ENCODE assay signal across 12 cellular contexts in genomic region chr10:22690614-22691431, GRCh38. TPM values are rescaled to one million over a fixed set of nuclear protein-coding genes. Genes with fewer than 3 reads are reported as not detected.
DNase-seq lines count a peak whose midpoint lies in the region; ATAC-seq, FAIRE-seq and TF ChIP-seq lines count a peak whose summit lies in the region.
"Had no signal": no experiment of that assay in that cellular context is flagged by ENCODE, and none has a peak within 500 bp of the region (broad histone marks: within the 10 kb centered on the region; RNA-seq: fewer than 3 reads in every experiment).

No MANE protein-coding gene starts in this region.

- no peak overlapping the region for H3K9ac ChIP-seq in fibroblast of lung (ENCODE audit: insufficient read depth, low read length)

- peaks cover 38% of the 10 kb centered on the region for H3K79me2 ChIP-seq in fibroblast of lung (ENCODE audit: control insufficient read depth, insufficient read depth, low read length)

- CTCF ChIA-PET in A549 (lab: Yijun Ruan, JAX), result interaction anchor here (1.0 kb wide), 2 partner anchors 10 to 64 kb away, joined by 3 to 5 read pairs; no protein-coding TSS in a partner anchor

- H3K4me3 ChIP-seq in A549 (no peak overlapping the region), fibroblast of lung (replicated peaks in 1 of 4; ENCODE audit: control extremely low read depth in 1 of 4, insufficient read depth in 1 of 4, low read depth in 3 of 4, low read length in 4 of 4) (no peak overlapping the region)
- H3K4me3 ChIP-seq: cardiac muscle cell, uterus had no signal

- DNase-seq in A549 (ENCODE audit: low read depth in 1 of 2, low spot score in 1 of 2) (no peak), NOMO-1 (lab: John Stamatoyannopoulos, UW; ENCODE audit: unreplicated experiment in 2 of 2) (peak; percentile 33 to 61), fibroblast of lung (ENCODE audit: low read depth in 2 of 2) (peak; percentile 16 to 79), type B pancreatic cell (ENCODE audit: extremely low spot score, unreplicated experiment) (no peak), progenitor cell of endocrine pancreas (ENCODE audit: low spot score, unreplicated experiment) (no peak), NCI-H2107 treated with DMSO at 0.1 percent for 48 hours (lab: John Stamatoyannopoulos, UW; ENCODE audit: unreplicated experiment) (no peak)
- DNase-seq: DMS79, Karpas-422, uterus had no signal

- POLR2A ChIA-PET in A549 (lab: Yijun Ruan, JAX), result no interaction called here

- TF ChIP-seq EP300 in A549 (IDR thresholded peaks at IDR 0.05), result no peak

- H2AFZ ChIP-seq in fibroblast of lung (ENCODE audit: low read length), result no peak overlapping the region

- no peaks in the 10 kb centered on the region for H3K27me3 ChIP-seq in fibroblast of lung (ENCODE audit: control insufficient read depth, insufficient read depth, low read length)
- H3K27me3 ChIP-seq: cardiac muscle cell, uterus had no signal

- H3K9me3 Mint-ChIP-seq in type B pancreatic cell (peaks cover 5% of the 10 kb centered on the region), progenitor cell of endocrine pancreas (ENCODE audit: low read depth) (peaks cover 13% of the 10 kb centered on the region)

- no peaks in the 10 kb centered on the region for H3K9me3 ChIP-seq in A549
- H3K9me3 ChIP-seq in fibroblast of lung (ENCODE audit: control insufficient read depth, insufficient read depth, low read depth, low read length), result no peaks in the 10 kb centered on the region
- H3K9me3 ChIP-seq: uterus had no signal

- H3K4me2 ChIP-seq in A549, result peak overlapping the region; percentile 43
- no peak overlapping the region for H3K4me2 ChIP-seq in fibroblast of lung (ENCODE audit: extremely low read depth, insufficient read depth, low read length)

- peaks cover 19% of the 10 kb centered on the region for H3K4me1 ChIP-seq in A549
- peaks cover 7% of the 10 kb centered on the region for H3K4me1 ChIP-seq in fibroblast of lung (ENCODE audit: control insufficient read depth, extremely low read depth, insufficient read depth, low read length)

- no peak; a peak in 2 of 6 replicates for ATAC-seq in A549
- peak; percentile 36 for ATAC-seq in GM18909 (IDR thresholded peaks at IDR 0.05; ENCODE audit: poor library complexity, unreplicated experiment)
- no peak for ATAC-seq in GM19452 (IDR thresholded peaks at IDR 0.05; ENCODE audit: unreplicated experiment)

- H3K27ac ChIP-seq in A549 (peak overlapping the region in 1 of 2 experiments; percentile 53; a peak in 1 of 6 replicates), fibroblast of lung (ENCODE audit: insufficient read depth, low read length) (no peak overlapping the region)
- H3K27ac ChIP-seq: cardiac muscle cell, uterus had no signal

- TF ChIP-seq RAD21 in A549 (conservative IDR thresholded peaks at IDR 0.05 in 1 of 2, IDR thresholded peaks at IDR 0.05 in 1 of 2), result no peak

- H3K36me3 Mint-ChIP-seq in type B pancreatic cell (peaks cover 11% of the 10 kb centered on the region), progenitor cell of endocrine pancreas (ENCODE audit: insufficient read depth) (peaks cover 11% of the 10 kb centered on the region)

- H4K20me1 ChIP-seq in fibroblast of lung (ENCODE audit: control insufficient read depth, extremely low read depth, insufficient read depth, low read length), result no peaks in the 10 kb centered on the region

- H3K4me1 Mint-ChIP-seq in type B pancreatic cell (ENCODE audit: unreplicated experiment) (peaks cover 4% of the 10 kb centered on the region), progenitor cell of endocrine pancreas (ENCODE audit: low read depth) (peaks cover 2% of the 10 kb centered on the region)

- WGBS in A549 (ENCODE audit: missing lambda C conversion rate), result 60% methylated on average over 9 of the region's 9 CpGs

- H3K4me3 Mint-ChIP-seq in type B pancreatic cell (no peak overlapping the region), progenitor cell of endocrine pancreas (ENCODE audit: low read depth) (no peak overlapping the region)

- no peaks in the 10 kb centered on the region for H3K36me3 ChIP-seq in fibroblast of lung (ENCODE audit: control insufficient read depth, insufficient read depth, low read length)
- H3K36me3 ChIP-seq: cardiac muscle cell, uterus had no signal

- TF ChIP-seq CTCF in A549 (IDR thresholded peaks at IDR 0.05) (no peak), fibroblast of lung (conservative IDR thresholded peaks at IDR 0.05 in 1 of 2, IDR thresholded peaks at IDR 0.05 in 1 of 2; ENCODE audit: low read depth in 1 of 2, low read length in 2 of 2) (no peak), type B pancreatic cell (conservative IDR thresholded peaks at IDR 0.05) (no peak), progenitor cell of endocrine pancreas (IDR thresholded peaks at IDR 0.05; ENCODE audit: unreplicated experiment) (no peak)

- H3K27ac Mint-ChIP-seq in type B pancreatic cell (no peak overlapping the region), progenitor cell of endocrine pancreas (no peak overlapping the region)

- no peaks in the 10 kb centered on the region for H3K27me3 Mint-ChIP-seq in type B pancreatic cell
- H3K27me3 Mint-ChIP-seq in progenitor cell of endocrine pancreas, result no peaks in the 10 kb centered on the region

- TF ChIP-seq POLR2A in A549 (IDR thresholded peaks at IDR 0.05; ENCODE audit: low read length), result no peak

- no peak for FAIRE-seq in A549 (lab: Jason Lieb, UNC)

TF ChIP-seq in A549, 52 proteins besides CTCF, POLR2A, EP300 and RAD21:
- no peak for TF ChIP-seq RCOR1 (IDR thresholded peaks at IDR 0.05; ENCODE audit: low read depth, low read length)
- peak; percentile 91 to 94 for TF ChIP-seq CEBPB (IDR thresholded peaks at IDR 0.05)
- TF ChIP-seq, protein P1, sequence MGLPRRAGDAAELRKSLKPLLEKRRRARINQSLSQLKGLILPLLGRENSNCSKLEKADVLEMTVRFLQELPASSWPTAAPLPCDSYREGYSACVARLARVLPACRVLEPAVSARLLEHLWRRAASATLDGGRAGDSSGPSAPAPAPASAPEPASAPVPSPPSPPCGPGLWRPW (IDR thresholded peaks at IDR 0.05), result peak; percentile 76
- TF ChIP-seq SMC3 (IDR thresholded peaks at IDR 0.05), result no peak
- TF ChIP-seq, protein P2, sequence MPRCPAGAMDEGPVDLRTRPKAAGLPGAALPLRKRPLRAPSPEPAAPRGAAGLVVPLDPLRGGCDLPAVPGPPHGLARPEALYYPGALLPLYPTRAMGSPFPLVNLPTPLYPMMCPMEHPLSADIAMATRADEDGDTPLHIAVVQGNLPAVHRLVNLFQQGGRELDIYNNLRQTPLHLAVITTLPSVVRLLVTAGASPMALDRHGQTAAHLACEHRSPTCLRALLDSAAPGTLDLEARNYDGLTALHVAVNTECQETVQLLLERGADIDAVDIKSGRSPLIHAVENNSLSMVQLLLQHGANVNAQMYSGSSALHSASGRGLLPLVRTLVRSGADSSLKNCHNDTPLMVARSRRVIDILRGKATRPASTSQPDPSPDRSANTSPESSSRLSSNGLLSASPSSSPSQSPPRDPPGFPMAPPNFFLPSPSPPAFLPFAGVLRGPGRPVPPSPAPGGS (IDR thresholded peaks at IDR 0.05), result 0 out of 3 replicates have a peak, but pooled peaks have one; percentile 30

RNA-seq across cellular contexts. Expression of gene PIP4K2A, which starts 23.6 kb away (rescaled TPM):
- polyA plus RNA-seq in A549 (2011; rRNA removed) (21.6 and 24.0 TPM in 2 replicates), A549 (2017; fragmentation: RNase III; extraction: RNeasy Plus Mini Kit Qiagen cat#74134 plus additional on column Dnase treatment) (18.4 to 23.1 TPM (median 20.4 TPM) in 3 replicates), fibroblast of lung (28.5 and 30.2 TPM in 2 replicates)
- polyA plus RNA-seq in A549 (2012; cell fraction: cytosol; rRNA removed), result 5.5 and 6.2 TPM in 2 replicates
- polyA plus RNA-seq in A549 (2012; cell fraction: nucleus; rRNA removed), result 1.8 and 3.8 TPM in 2 replicates
- polyA minus RNA-seq in A549 (2011; rRNA and poly(A)+ RNA removed), result 18.1 and 18.7 TPM in 2 replicates
- total RNA-seq in fibroblast of lung (37.5 and 40.0 TPM in 2 replicates), type B pancreatic cell (ENCODE audit: low replicate concordance) (15.7 and 26.3 TPM in 2 replicates), progenitor cell of endocrine pancreas (22.4 and 26.7 TPM in 2 replicates)
- 26.2 and 32.8 TPM in 2 replicates for polyA plus RNA-seq in fibroblast of lung (2012)
- polyA minus RNA-seq in fibroblast of lung (ENCODE audit: low replicate concordance), result 13.2 and 22.3 TPM in 2 replicates

Comparison
In these comparisons a context has a peak if more than half of its experiments do, and no peak if none do; other contexts are left out.
1. DNase-seq: peak in NOMO-1 (2 of 2) and fibroblast of lung (2 of 2); none in A549 (0 of 2), type B pancreatic cell (single experiment), progenitor cell of endocrine pancreas (single experiment) and NCI-H2107 treated with DMSO at 0.1 percent for 48 hours (single experiment).